Comparison of ENCODE assay signal across 8 cellular contexts in the genomic region with DNA sequence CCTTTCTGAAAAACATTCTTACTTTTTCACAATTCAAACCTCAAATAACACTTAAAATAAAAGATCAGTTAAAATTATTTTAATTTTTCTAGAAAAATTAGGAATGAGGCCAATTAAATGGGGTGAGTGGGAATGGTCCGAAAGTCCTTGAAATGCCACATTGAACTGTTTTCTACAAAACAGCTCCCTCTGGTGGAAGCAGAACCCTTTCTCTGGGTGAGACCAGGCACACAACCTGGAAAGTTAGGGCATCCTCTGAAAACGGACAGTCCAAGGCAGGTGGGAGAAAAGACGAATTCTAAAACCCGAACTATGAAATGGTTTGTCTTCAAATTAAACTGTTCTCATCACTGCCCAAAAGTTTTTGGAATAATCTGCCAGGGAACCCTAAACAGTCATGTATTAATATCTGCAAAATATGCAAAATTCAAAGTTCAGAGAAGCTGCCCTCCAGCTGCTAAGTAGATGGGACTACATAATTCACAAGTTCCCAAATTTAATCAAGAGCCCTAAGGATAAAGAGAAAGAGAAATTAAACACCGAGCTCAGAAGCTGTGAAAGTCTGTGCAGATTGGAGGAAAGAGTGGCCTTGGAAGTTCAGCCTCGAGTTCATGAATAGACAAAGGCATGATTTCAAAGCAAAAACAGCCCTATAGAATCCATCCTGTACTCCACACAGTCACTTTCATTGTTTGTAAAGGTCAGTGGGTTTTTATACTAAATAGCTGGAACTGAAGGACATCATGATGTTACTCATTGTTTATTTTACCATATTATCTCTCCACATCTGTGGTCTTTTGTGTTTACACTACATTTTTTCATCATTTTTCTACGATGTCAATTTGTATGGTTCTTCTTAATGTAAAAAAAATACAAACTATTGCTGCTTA.
A peak's percentile ranks its signal among the peaks of the same experiment; 100 is the strongest.
DNase-seq lines count a peak whose midpoint lies in the region; ATAC-seq, FAIRE-seq and TF ChIP-seq lines count a peak whose summit lies in the region.

No MANE protein-coding gene starts in this region.

- no peaks in the 10 kb centered on the region for H3K36me3 ChIP-seq in BE2C
- no peaks in the 10 kb centered on the region for H3K36me3 ChIP-seq in body of pancreas (replicated peaks in 1 of 2; ENCODE audit: insufficient read depth in 1 of 2, low read depth in 2 of 2)

- WGBS in body of pancreas, 2 donors: 10 to 11% methylated on average over 7 of the region's 7 CpGs

- H3K4me1 ChIP-seq in BE2C (no peaks in the 10 kb centered on the region), body of pancreas (peaks cover 8% of the 10 kb centered on the region)

- peak; percentile 56 for DNase-seq in BE2C
- no peak for DNase-seq in GM18507 (ENCODE audit: extremely low spot score, insufficient read length, low read depth)
- peak; percentile 25 for DNase-seq in NCI-H2196 treated with DMSO at 0.1 percent for 48 hours (lab: John Stamatoyannopoulos, UW; ENCODE audit: unreplicated experiment)
- peak; percentile 60 to 68 (median 64) for DNase-seq in body of pancreas
- peak; percentile 81 for DNase-seq in iPS-NIHi11 (ENCODE audit: low spot score)
- DNase-seq in substantia nigra (lab: John Stamatoyannopoulos, UW): peak in 31 of 49 donors; percentile 2 to 77 (median 33)

- no peak overlapping the region for H3K4me3 ChIP-seq in BE2C (ENCODE audit: low read depth, low read length)
- no peak overlapping the region for H3K4me3 ChIP-seq in body of pancreas

- H3K9me3 ChIP-seq in BE2C (no peaks in the 10 kb centered on the region), body of pancreas (no peaks in the 10 kb centered on the region)

- H3K27me3 ChIP-seq in BE2C (no peaks in the 10 kb centered on the region), body of pancreas (no peaks in the 10 kb centered on the region)

- ATAC-seq in body of pancreas (peak; percentile 83), GM21528 (IDR thresholded peaks at IDR 0.05; ENCODE audit: low FRiP score, unreplicated experiment) (no peak), HG03378 (IDR thresholded peaks at IDR 0.05; ENCODE audit: unreplicated experiment) (no peak)

- H3K27ac ChIP-seq in body of pancreas: no peak overlapping the region
- H3K27ac ChIP-seq in substantia nigra (ENCODE audit: low read depth, low read length, poor library complexity, severe bottlenecking): peak overlapping the region; percentile 80

- FAIRE-seq in GM18507 (lab: Jason Lieb, UNC): peak; percentile 12

- TF ChIP-seq POLR2A in body of pancreas (IDR thresholded peaks at IDR 0.05): no peak

- TF ChIP-seq CTCF in BE2C (IDR thresholded peaks at IDR 0.05; ENCODE audit: low read depth, low read length) (peak; percentile 76), body of pancreas (IDR thresholded peaks at IDR 0.05) (peak; percentile 42 to 87 (median 74))

- intact Hi-C loops in body of pancreas (cut with DNase I): no loop called here
